In the genomic region with DNA sequence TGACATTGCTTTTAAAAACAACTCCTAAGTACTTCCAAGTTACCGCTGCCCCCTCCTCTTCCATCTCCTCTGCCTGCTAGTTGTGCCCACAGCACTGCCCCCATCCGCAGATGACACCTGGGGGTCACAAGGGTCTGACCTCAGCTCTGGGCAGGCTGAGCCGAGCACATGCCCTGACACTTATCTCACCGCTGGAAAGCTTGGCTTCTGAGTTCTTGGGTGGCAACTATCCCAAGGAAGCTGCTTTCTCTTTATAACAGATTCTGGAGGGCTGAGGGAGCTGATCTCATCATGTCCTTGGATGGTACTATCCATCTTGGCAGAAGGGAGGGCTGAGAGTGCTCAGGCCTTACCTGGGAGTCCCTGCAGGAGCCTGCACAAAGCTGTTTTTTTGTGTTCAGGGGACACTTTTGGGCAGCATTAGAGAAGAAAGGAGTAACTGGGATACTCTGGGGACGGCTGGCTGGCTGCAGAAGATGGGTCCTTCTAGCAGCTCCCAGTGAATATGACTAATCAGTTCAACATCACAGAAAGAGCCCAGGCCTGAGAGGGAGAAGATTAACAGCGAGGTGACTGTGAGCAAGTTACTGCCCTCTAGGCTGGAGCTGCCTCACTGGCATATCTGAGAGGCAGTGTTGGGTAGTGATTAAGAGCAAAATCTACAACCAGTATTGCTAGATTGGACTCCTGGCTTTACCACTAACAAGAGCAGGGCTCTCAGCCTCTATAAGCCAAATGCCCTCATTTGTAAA, we compare ENCODE assay signal across 22 cellular contexts.
DNase-seq lines count a peak whose midpoint lies in the region; ATAC-seq, FAIRE-seq and TF ChIP-seq lines count a peak whose summit lies in the region.
"Had no signal": no experiment of that assay in that cellular context is flagged by ENCODE, and none has a peak within 500 bp of the region (broad histone marks: within the 10 kb centered on the region; RNA-seq: fewer than 3 reads in every experiment).

No MANE protein-coding gene starts in this region.

- in situ Hi-C loops in GM13976 (cut with MboI; ENCODE audit: low sequenced_read_pairs, unreplicated experiment) = no loop called here

- H3K4me3 Mint-ChIP-seq in activated naive CD8-positive, alpha-beta T cell treated with anti-CD3 and anti-CD28 coated beads, Interleukin-2, amount 50 U/mL, for 24 hours = no peak overlapping the region

- H3K27ac ChIP-seq in H1 (ENCODE audit: low read depth, low read length) = no peak overlapping the region
- H3K27ac ChIP-seq in muscle layer of duodenum (ENCODE audit: low read length) = peak overlapping the region; percentile 25
- H3K27ac ChIP-seq: epithelial cell of prostate, VCaP had no signal

- no peak for TF ChIP-seq POLR2A in H1 (IDR thresholded peaks at IDR 0.05; ENCODE audit: control extremely low read depth in 1 of 2, low read depth in 2 of 2, low read length in 2 of 2)

- no peaks in the 10 kb centered on the region for H3K79me2 ChIP-seq in H1 (ENCODE audit: control insufficient read depth in 1 of 2, insufficient read depth in 2 of 2, low read length in 2 of 2)

- H3K56ac ChIP-seq in H1 (replicated peaks; ENCODE audit: insufficient read length, low read depth, low read length) = no peak overlapping the region

- H3K27me3 ChIP-seq in MG63 (no peaks in the 10 kb centered on the region), H1 (replicated peaks in 1 of 4; ENCODE audit: control insufficient read depth in 3 of 4, extremely low read depth in 1 of 4, insufficient read depth in 3 of 4, low read length in 3 of 4) (no peaks in the 10 kb centered on the region), muscle layer of duodenum (ENCODE audit: low read depth, low read length) (no peaks in the 10 kb centered on the region)
- H3K27me3 ChIP-seq: heart right ventricle had no signal

- no peaks in the 10 kb centered on the region for H3K4me1 Mint-ChIP-seq in activated naive CD8-positive, alpha-beta T cell treated with anti-CD3 and anti-CD28 coated beads, Interleukin-2, amount 50 U/mL, for 24 hours

- H3K27me3 Mint-ChIP-seq in activated naive CD8-positive, alpha-beta T cell treated with anti-CD3 and anti-CD28 coated beads, Interleukin-2, amount 50 U/mL, for 24 hours = peaks cover 5% of the 10 kb centered on the region

- no peak overlapping the region for H4K8ac ChIP-seq in H1 (ENCODE audit: extremely low read depth, insufficient read depth, low read length)

- no peak for FAIRE-seq in H1 (lab: Jason Lieb, UNC)
- FAIRE-seq: kidney had no signal

- no peak overlapping the region for H3K18ac ChIP-seq in H1 (ENCODE audit: extremely low read depth, low read length)

- H3K4me3 ChIP-seq in AG10803 (ENCODE audit: low read length) = no peak overlapping the region
- H3K4me3 ChIP-seq in MG63 = no peak overlapping the region
- no peak overlapping the region for H3K4me3 ChIP-seq in H1 (ENCODE audit: extremely low read depth in 1 of 4, insufficient read depth in 2 of 4, low read depth in 3 of 4, low read length in 4 of 4)
- H3K4me3 ChIP-seq in muscle layer of duodenum (ENCODE audit: low read depth in 1 of 2, low read length in 2 of 2) = no peak overlapping the region
- H3K4me3 ChIP-seq: heart right ventricle had no signal

- DNase-seq in AG10803 (ENCODE audit: low read depth) (no peak), MG63 (peak; percentile 28), H1 (ENCODE audit: low read depth in 1 of 2, low spot score in 2 of 2) (no peak), putamen (ENCODE audit: low spot score) (no peak), GM13976 (ENCODE audit: low spot score) (no peak), superior temporal gyrus (ENCODE audit: extremely low spot score) (no peak)
- no peak for DNase-seq in activated naive CD8-positive, alpha-beta T cell treated with anti-CD3 and anti-CD28 coated beads, Interleukin-2, amount 50 U/mL, for 24 hours
- DNase-seq: activated CD4-positive, alpha-beta T cell treated with anti-CD3 and anti-CD28 coated beads, Interleukin-2, amount 50 U/mL, for 48 hours; activated naive CD4-positive, alpha-beta T cell treated with anti-CD3 and anti-CD28 coated beads, Interleukin-2, amount 50 U/mL, for 16 hours; activated T-cell treated with anti-CD3 and anti-CD28 coated beads, Interleukin-2, amount 50 U/mL, for 1 hour; dermis blood vessel endothelial cell; HCEC 1CT; heart right ventricle; kidney; NCI-H1930; NCI-H524; retina; stimulated activated naive CD8-positive, alpha-beta T cell treated with anti-CD3 and anti-CD28 coated beads, Interleukin-15, Interleukin-2, amounts not matched to agents 100 U/mL and 50 U/mL, for 24 hours had no signal

- H4K5ac ChIP-seq in H1 (ENCODE audit: insufficient read length, low read depth, low read length) = no peak overlapping the region

- no peak overlapping the region for H2BK5ac ChIP-seq in H1 (ENCODE audit: low read depth, low read length)

- POLR2A ChIA-PET in H1 (lab: Charles Lee; ENCODE audit: partially characterized antibody) = no interaction called here

- H3K9ac ChIP-seq in H1 (replicated peaks in 1 of 4; ENCODE audit: extremely low read depth in 1 of 4, low read depth in 3 of 4, low read length in 3 of 4) = no peak overlapping the region

- H3K4me2 ChIP-seq in H1 (ENCODE audit: insufficient read depth in 1 of 2, low read depth in 2 of 2, low read length in 2 of 2) = no peak overlapping the region

- H2AK5ac ChIP-seq in H1 (ENCODE audit: low read depth, low read length) = no peak overlapping the region

- no peaks in the 10 kb centered on the region for H3K36me3 Mint-ChIP-seq in activated naive CD8-positive, alpha-beta T cell treated with anti-CD3 and anti-CD28 coated beads, Interleukin-2, amount 50 U/mL, for 24 hours (ENCODE audit: low read depth)

- H2AFZ ChIP-seq in H1 (ENCODE audit: low read length) = no peak overlapping the region

- peak; percentile 14; the same call in 1 of the 2 replicates for TF ChIP-seq CTCF in AG10803 (conservative IDR thresholded peaks at IDR 0.05; ENCODE audit: low read length)
- no peak for TF ChIP-seq CTCF in H1 (IDR thresholded peaks at IDR 0.05; ENCODE audit: control extremely low read depth in 1 of 3, insufficient read depth in 1 of 3, low read depth in 1 of 3, low read length in 3 of 3)
- TF ChIP-seq CTCF in GM13976 (IDR thresholded peaks at IDR 0.05; ENCODE audit: borderline replicate concordance, control extremely low read depth, extremely low read depth, insufficient read depth, missing control alignments) = no peak

- no peak overlapping the region for H3K23ac ChIP-seq in H1 (ENCODE audit: insufficient read length)

- no peak overlapping the region for H3K4ac ChIP-seq in H1 (replicated peaks; ENCODE audit: insufficient read length, low read depth, low read length)

- no peak overlapping the region for H4K91ac ChIP-seq in H1 (replicated peaks; ENCODE audit: insufficient read length, low read length)

- no peak for TF ChIP-seq RAD21 in H1 (IDR thresholded peaks at IDR 0.05 in 1 of 2, conservative IDR thresholded peaks at IDR 0.05 in 1 of 2; ENCODE audit: low read depth in 2 of 2, low read length in 2 of 2)

- H3K79me1 ChIP-seq in H1 (ENCODE audit: low read depth, low read length) = no peaks in the 10 kb centered on the region

- no peak for ATAC-seq in activated naive CD8-positive, alpha-beta T cell treated with anti-CD3 and anti-CD28 coated beads, Interleukin-2, amount 50 U/mL, for 24 hours
- ATAC-seq: Panc1; stimulated activated naive CD8-positive, alpha-beta T cell treated with anti-CD3 and anti-CD28 coated beads, Interleukin-15, Interleukin-2, amounts not matched to agents 100 U/mL and 50 U/mL, for 24 hours had no signal

- H3K14ac ChIP-seq in H1 (ENCODE audit: insufficient read length) = no peak overlapping the region

- 0 out of 2 replicates have a peak overlapping the region, but pooled peaks have one; percentile 34 for H2BK20ac ChIP-seq in H1 (ENCODE audit: low read length)

- H3K9me3 ChIP-seq in MG63 = no peaks in the 10 kb centered on the region
- no peaks in the 10 kb centered on the region for H3K9me3 ChIP-seq in H1 (ENCODE audit: insufficient read depth in 2 of 2, low read depth in 1 of 2, low read length in 1 of 2)
- H3K9me3 ChIP-seq in muscle layer of duodenum (ENCODE audit: control insufficient read depth in 1 of 2, low read length in 2 of 2) = no peaks in the 10 kb centered on the region
- H3K9me3 ChIP-seq: heart right ventricle had no signal

- H4K20me1 ChIP-seq in H1 (replicated peaks in 1 of 2; ENCODE audit: control insufficient read depth in 1 of 2, insufficient read depth in 2 of 2, low read length in 2 of 2) = no peaks in the 10 kb centered on the region

- H2BK120ac ChIP-seq in H1 (replicated peaks; ENCODE audit: low read depth, low read length) = no peak overlapping the region

- CTCF ChIA-PET in H1 (lab: Charles Lee; ENCODE audit: partially characterized antibody) = interaction anchor here (0.7 to 1.8 kb wide), 10 partner anchors 9 to 151 kb away, joined by 3 to 6 read pairs (median 3); no protein-coding TSS in a partner anchor

- H3K4me1 ChIP-seq in H1 (replicated peaks in 1 of 4; ENCODE audit: control insufficient read depth in 3 of 4, insufficient read depth in 4 of 4, low read length in 3 of 4) (peaks cover 3 to 14% (median 4%) of the 10 kb centered on the region in 4 experiments; a peak in 6 of 7 replicates), muscle layer of duodenum (ENCODE audit: control insufficient read depth in 1 of 2, insufficient read depth in 2 of 2, low read length in 2 of 2) (peaks cover 21 to 26% of the 10 kb centered on the region in 2 donors)

- 86% methylated on average over 6 of the region's 6 CpGs; no CpG with 5 or more reads in 1 of the 2 experiments for WGBS in H1 (ENCODE audit: extremely low coverage in 1 of 2, insufficient coverage in 1 of 2, insufficient read length in 1 of 2, insufficient replicate concordance in 2 of 2, low coverage in 1 of 2, low lambda C conversion rate in 2 of 2, missing lambda C conversion rate in 1 of 2), 2 experiments

- no peaks in the 10 kb centered on the region for H3K9me3 Mint-ChIP-seq in activated naive CD8-positive, alpha-beta T cell treated with anti-CD3 and anti-CD28 coated beads, Interleukin-2, amount 50 U/mL, for 24 hours

- no peak overlapping the region for H3K27ac Mint-ChIP-seq in activated naive CD8-positive, alpha-beta T cell treated with anti-CD3 and anti-CD28 coated beads, Interleukin-2, amount 50 U/mL, for 24 hours

- H3K23me2 ChIP-seq in H1 (ENCODE audit: low read depth, low read length) = no peaks in the 10 kb centered on the region

- no peak overlapping the region for H2BK12ac ChIP-seq in H1 (ENCODE audit: low read depth, low read length)

- H3K36me3 ChIP-seq in MG63 (no peaks in the 10 kb centered on the region), H1 (ENCODE audit: control insufficient read depth in 2 of 4, insufficient read depth in 4 of 4, low read length in 3 of 4) (no peaks in the 10 kb centered on the region), muscle layer of duodenum (ENCODE audit: control insufficient read depth in 1 of 2, insufficient read depth in 2 of 2, low read length in 2 of 2) (no peaks in the 10 kb centered on the region)
- H3K36me3 ChIP-seq: heart right ventricle had no signal

- no peak for TF ChIP-seq EP300 in H1 (IDR thresholded peaks at IDR 0.05; ENCODE audit: borderline replicate concordance in 1 of 2, low read depth in 2 of 2, low read length in 2 of 2)

- no peak overlapping the region for H2BK15ac ChIP-seq in H1 (ENCODE audit: low read length)

TF ChIP-seq in H1, 55 proteins besides CTCF, POLR2A, EP300 and RAD21 (continues in another document):
- TF ChIP-seq GABPA (IDR thresholded peaks at IDR 0.05; ENCODE audit: borderline replicate concordance, insufficient read depth, low read length) (no peak), BCL11A (IDR thresholded peaks at IDR 0.05; ENCODE audit: low read depth in 2 of 2, low read length in 2 of 2) (no peak), SP4 (IDR thresholded peaks at IDR 0.05; ENCODE audit: low read length) (no peak)
